In the genomic region with DNA sequence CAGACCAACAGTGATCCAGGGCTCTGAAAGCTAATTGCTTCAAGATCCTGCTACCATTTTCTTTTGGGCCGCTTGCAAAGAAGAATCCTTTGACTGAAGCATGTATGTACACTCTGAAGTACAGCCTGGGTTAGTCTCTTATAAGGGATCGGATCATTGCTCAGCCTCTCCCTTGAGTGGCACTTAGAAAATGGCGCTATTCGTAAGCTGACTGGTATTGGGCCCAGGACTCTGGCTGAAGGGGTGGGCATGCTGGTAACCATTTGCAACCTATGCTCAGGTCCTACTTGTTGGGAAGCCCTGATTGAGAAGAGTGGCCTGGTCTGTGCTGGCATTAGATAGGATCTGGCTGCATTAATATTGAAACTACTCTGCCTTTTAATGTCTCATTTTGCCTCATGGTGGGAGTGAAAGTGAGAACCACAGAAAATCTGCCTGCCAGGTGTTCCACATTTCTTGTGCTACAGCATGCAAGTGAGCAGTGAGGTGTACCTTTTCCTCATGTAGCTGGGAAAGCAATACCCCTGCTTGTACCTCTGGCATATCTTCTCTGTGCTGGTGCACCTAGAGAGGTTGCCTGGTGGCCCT, we compare ENCODE assay signal across 1 cellular context.
TF ChIP-seq lines count a peak whose summit lies in the region.

No MANE protein-coding gene starts in this region.

TF ChIP-seq in GM12878, 131 proteins besides CTCF, POLR2A, EP300 and RAD21 (continued from another document):
- TF ChIP-seq, protein P1, sequence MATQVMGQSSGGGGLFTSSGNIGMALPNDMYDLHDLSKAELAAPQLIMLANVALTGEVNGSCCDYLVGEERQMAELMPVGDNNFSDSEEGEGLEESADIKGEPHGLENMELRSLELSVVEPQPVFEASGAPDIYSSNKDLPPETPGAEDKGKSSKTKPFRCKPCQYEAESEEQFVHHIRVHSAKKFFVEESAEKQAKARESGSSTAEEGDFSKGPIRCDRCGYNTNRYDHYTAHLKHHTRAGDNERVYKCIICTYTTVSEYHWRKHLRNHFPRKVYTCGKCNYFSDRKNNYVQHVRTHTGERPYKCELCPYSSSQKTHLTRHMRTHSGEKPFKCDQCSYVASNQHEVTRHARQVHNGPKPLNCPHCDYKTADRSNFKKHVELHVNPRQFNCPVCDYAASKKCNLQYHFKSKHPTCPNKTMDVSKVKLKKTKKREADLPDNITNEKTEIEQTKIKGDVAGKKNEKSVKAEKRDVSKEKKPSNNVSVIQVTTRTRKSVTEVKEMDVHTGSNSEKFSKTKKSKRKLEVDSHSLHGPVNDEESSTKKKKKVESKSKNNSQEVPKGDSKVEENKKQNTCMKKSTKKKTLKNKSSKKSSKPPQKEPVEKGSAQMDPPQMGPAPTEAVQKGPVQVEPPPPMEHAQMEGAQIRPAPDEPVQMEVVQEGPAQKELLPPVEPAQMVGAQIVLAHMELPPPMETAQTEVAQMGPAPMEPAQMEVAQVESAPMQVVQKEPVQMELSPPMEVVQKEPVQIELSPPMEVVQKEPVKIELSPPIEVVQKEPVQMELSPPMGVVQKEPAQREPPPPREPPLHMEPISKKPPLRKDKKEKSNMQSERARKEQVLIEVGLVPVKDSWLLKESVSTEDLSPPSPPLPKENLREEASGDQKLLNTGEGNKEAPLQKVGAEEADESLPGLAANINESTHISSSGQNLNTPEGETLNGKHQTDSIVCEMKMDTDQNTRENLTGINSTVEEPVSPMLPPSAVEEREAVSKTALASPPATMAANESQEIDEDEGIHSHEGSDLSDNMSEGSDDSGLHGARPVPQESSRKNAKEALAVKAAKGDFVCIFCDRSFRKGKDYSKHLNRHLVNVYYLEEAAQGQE (IDR thresholded peaks at IDR 0.05; ENCODE audit: low read depth, low read length): no peak
- TF ChIP-seq HCFC1 (IDR thresholded peaks at IDR 0.05; ENCODE audit: low read length): no peak
- TF ChIP-seq KDM1A (IDR thresholded peaks at IDR 0.05; ENCODE audit: borderline replicate concordance): no peak
- no peak for TF ChIP-seq RBBP5 (conservative IDR thresholded peaks at IDR 0.05)
- TF ChIP-seq, protein P2, sequence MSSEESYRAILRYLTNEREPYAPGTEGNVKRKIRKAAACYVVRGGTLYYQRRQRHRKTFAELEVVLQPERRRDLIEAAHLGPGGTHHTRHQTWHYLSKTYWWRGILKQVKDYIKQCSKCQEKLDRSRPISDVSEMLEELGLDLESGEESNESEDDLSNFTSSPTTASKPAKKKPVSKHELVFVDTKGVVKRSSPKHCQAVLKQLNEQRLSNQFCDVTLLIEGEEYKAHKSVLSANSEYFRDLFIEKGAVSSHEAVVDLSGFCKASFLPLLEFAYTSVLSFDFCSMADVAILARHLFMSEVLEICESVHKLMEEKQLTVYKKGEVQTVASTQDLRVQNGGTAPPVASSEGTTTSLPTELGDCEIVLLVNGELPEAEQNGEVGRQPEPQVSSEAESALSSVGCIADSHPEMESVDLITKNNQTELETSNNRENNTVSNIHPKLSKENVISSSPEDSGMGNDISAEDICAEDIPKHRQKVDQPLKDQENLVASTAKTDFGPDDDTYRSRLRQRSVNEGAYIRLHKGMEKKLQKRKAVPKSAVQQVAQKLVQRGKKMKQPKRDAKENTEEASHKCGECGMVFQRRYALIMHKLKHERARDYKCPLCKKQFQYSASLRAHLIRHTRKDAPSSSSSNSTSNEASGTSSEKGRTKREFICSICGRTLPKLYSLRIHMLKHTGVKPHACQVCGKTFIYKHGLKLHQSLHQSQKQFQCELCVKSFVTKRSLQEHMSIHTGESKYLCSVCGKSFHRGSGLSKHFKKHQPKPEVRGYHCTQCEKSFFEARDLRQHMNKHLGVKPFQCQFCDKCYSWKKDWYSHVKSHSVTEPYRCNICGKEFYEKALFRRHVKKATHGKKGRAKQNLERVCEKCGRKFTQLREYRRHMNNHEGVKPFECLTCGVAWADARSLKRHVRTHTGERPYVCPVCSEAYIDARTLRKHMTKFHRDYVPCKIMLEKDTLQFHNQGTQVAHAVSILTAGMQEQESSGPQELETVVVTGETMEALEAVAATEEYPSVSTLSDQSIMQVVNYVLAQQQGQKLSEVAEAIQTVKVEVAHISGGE (CRISPR knock-in tag; IDR thresholded peaks at IDR 0.05): no peak
- TF ChIP-seq ELK1 (IDR thresholded peaks at IDR 0.05; ENCODE audit: low read depth, low read length): no peak
- TF ChIP-seq KAT2A (conservative IDR thresholded peaks at IDR 0.05; ENCODE audit: control insufficient read depth, low read depth, low read length): no peak
- no peak for TF ChIP-seq CEBPB (IDR thresholded peaks at IDR 0.05; ENCODE audit: borderline replicate concordance in 1 of 2, low read depth in 2 of 2, low read length in 2 of 2)
- no peak for TF ChIP-seq NR2C1 (IDR thresholded peaks at IDR 0.05)
- TF ChIP-seq SMC3 (IDR thresholded peaks at IDR 0.05; ENCODE audit: borderline replicate concordance, low read length): no peak
- TF ChIP-seq NKRF (conservative IDR thresholded peaks at IDR 0.05): no peak
- TF ChIP-seq CHD4 (IDR thresholded peaks at IDR 0.05): no peak
- peak; percentile 97 for TF ChIP-seq EED (IDR thresholded peaks at IDR 0.05; ENCODE audit: low read depth)
- TF ChIP-seq ASH2L (IDR thresholded peaks at IDR 0.05; ENCODE audit: borderline replicate concordance, low read depth): no peak
TF ChIP-seq in GM12878: peak in this region for 40.
